Comparison of ENCODE assay signal across 30 cellular contexts in the genomic region with DNA sequence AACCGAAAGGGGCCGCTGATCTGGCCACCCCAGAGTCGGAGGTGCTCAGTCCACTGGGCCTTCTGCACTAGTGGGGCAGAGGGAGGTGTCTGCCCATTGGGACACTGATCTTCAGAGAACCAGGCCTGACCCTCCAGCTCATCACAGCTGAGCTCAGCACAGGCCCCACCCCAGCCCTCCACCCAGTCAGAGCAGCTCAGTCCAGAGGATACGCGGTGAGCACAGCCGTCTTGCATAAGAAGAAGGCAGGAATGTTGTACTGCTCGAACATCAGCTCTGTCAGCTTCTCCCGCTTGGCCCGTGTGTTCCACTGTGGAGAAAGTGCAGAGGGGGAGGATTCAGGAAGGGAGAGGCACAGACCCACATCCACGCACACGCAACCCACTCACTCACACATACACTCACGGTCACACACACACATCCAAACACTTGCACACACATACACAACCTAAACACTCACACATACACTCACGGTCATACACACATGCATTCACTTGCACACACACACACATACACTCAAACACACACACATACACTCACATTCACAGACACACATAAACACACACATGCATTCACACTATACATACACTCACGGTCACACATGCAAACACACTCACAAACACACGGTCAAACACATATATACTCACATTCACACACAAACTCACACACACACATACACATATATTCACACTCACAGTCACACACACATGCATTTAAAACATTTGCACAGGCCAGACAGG. TPM values are rescaled to one million over a fixed set of nuclear protein-coding genes. Genes with fewer than 3 reads are reported as not detected.
DNase-seq lines count a peak whose midpoint lies in the region; ATAC-seq, FAIRE-seq and TF ChIP-seq lines count a peak whose summit lies in the region.
"Had no signal": no experiment of that assay in that cellular context is flagged by ENCODE, and none has a peak within 500 bp of the region (broad histone marks: within the 10 kb centered on the region; RNA-seq: fewer than 3 reads in every experiment).

No MANE protein-coding gene starts in this region.

- H3K4me3 Mint-ChIP-seq in glutamatergic neuron (ENCODE audit: unreplicated experiment), result no peak overlapping the region
- H3K4me3 Mint-ChIP-seq: activated CD4-positive, alpha-beta memory T cell treated with anti-CD3 and anti-CD28 coated beads, Interleukin-2, amount 10 ng/mL, durations not matched to agents 7 days and 5 days; activated naive CD8-positive, alpha-beta T cell treated with anti-CD3 and anti-CD28 coated beads for 36 hours; central memory CD8-positive, alpha-beta T cell; immature natural killer cell; naive thymus-derived CD4-positive, alpha-beta T cell had no signal

- peaks cover 6% of the 10 kb centered on the region for H3K27me3 Mint-ChIP-seq in glutamatergic neuron (ENCODE audit: unreplicated experiment)

- H3K36me3 ChIP-seq in GM12878 (ENCODE audit: control insufficient read depth in 2 of 2, insufficient read depth in 2 of 2, low read length in 1 of 2) (no peaks in the 10 kb centered on the region), left ventricle myocardium inferior (no peaks in the 10 kb centered on the region)
- H3K36me3 ChIP-seq: HAP-1, ovary, upper lobe of right lung had no signal

- ATAC-seq in GM12878 (no peak), HG03280 (IDR thresholded peaks at IDR 0.05; ENCODE audit: unreplicated experiment) (no peak), GM18519 (IDR thresholded peaks at IDR 0.05; ENCODE audit: low FRiP score, unreplicated experiment) (no peak)
- ATAC-seq: A549; left ventricle myocardium superior; naive thymus-derived CD4-positive, alpha-beta T cell; upper lobe of right lung had no signal

- CTCF ChIA-PET in GM12878 (lab: Yijun Ruan, JAX), result interaction anchor here (0.8 kb wide), 1 partner anchor 189 kb away, joined by 3 read pairs; no protein-coding TSS in a partner anchor

- peak overlapping the region; percentile 21 for H3K27ac Mint-ChIP-seq in glutamatergic neuron (ENCODE audit: unreplicated experiment)
- H3K27ac Mint-ChIP-seq: activated CD4-positive, alpha-beta memory T cell treated with anti-CD3 and anti-CD28 coated beads, Interleukin-2, amount 10 ng/mL, durations not matched to agents 7 days and 5 days; activated naive CD8-positive, alpha-beta T cell treated with anti-CD3 and anti-CD28 coated beads for 36 hours; naive thymus-derived CD4-positive, alpha-beta T cell had no signal

- no peaks in the 10 kb centered on the region for H3K4me1 ChIP-seq in GM12878 (ENCODE audit: control insufficient read depth, insufficient read depth, low read length)
- no peaks in the 10 kb centered on the region for H3K4me1 ChIP-seq in left ventricle myocardium inferior
- H3K4me1 ChIP-seq: HAP-1, upper lobe of right lung had no signal

- peak; percentile 30 for DNase-seq in ELF-1 (ENCODE audit: low read depth, low spot score)
- no peak for DNase-seq in GM12878 (ENCODE audit: low read depth, low spot score)
- no peak for DNase-seq in glutamatergic neuron
- no peak for DNase-seq in left ventricle myocardium inferior
- DNase-seq: activated CD4-positive, alpha-beta memory T cell treated with anti-CD3 and anti-CD28 coated beads, Interleukin-2, amount 10 ng/mL, durations not matched to agents 7 days and 5 days; activated CD4-positive, CD25-positive, alpha-beta regulatory T cell treated with anti-CD3 and anti-CD28 coated beads, Interleukin-2, amount 50 U/mL, for 72 hours; activated effector memory CD4-positive, alpha-beta T cell treated with Interleukin-2 at 50 U/mL for 16 hours; activated naive CD8-positive, alpha-beta T cell treated with anti-CD3 and anti-CD28 coated beads for 36 hours; activated T-cell treated with anti-CD3 and anti-CD28 coated beads for 4 hours; foreskin melanocyte; hippocampal formation; immature natural killer cell; left ventricle myocardium superior; naive thymus-derived CD4-positive, alpha-beta T cell; NCI-H1105 treated with DMSO at 0.1 percent for 48 hours; NCI-H2029; NCI-H526 treated with DMSO at 0.1 percent for 48 hours; ovary; retina; upper lobe of right lung had no signal

- H3K27me3 ChIP-seq in GM12878 (replicated peaks in 1 of 2; ENCODE audit: control insufficient read depth in 2 of 2, insufficient read depth in 2 of 2, low read length in 1 of 2) (peaks cover 0 to 3% of the 10 kb centered on the region in 2 experiments; a peak in 2 of 4 replicates), left ventricle myocardium inferior (ENCODE audit: low read depth) (peaks cover 100% of the 10 kb centered on the region)
- H3K27me3 ChIP-seq: ovary had no signal

- peaks cover 7% of the 10 kb centered on the region for H3K4me1 Mint-ChIP-seq in glutamatergic neuron (ENCODE audit: low read depth, unreplicated experiment)
- H3K4me1 Mint-ChIP-seq: activated naive CD8-positive, alpha-beta T cell treated with anti-CD3 and anti-CD28 coated beads for 36 hours; central memory CD8-positive, alpha-beta T cell; immature natural killer cell had no signal

- no peaks in the 10 kb centered on the region for H3K9me3 ChIP-seq in GM12878 (replicated peaks; ENCODE audit: control insufficient read depth, insufficient read depth, low read length)
- no peaks in the 10 kb centered on the region for H3K9me3 ChIP-seq in left ventricle myocardium inferior (replicated peaks)
- H3K9me3 ChIP-seq: A549, HAP-1, ovary, upper lobe of right lung had no signal

- no peaks in the 10 kb centered on the region for H3K79me2 ChIP-seq in GM12878 (ENCODE audit: control insufficient read depth, insufficient read depth, low read length)

- TF ChIP-seq RAD21 in GM12878 (IDR thresholded peaks at IDR 0.05; ENCODE audit: insufficient read depth, low read depth, low read length), result no peak

- no peak overlapping the region for H2AFZ ChIP-seq in GM12878 (ENCODE audit: control insufficient read depth, low read depth, low read length)

- H3K9me3 Mint-ChIP-seq in glutamatergic neuron (ENCODE audit: unreplicated experiment), result peaks cover 9% of the 10 kb centered on the region
- H3K9me3 Mint-ChIP-seq: activated CD4-positive, alpha-beta memory T cell treated with anti-CD3 and anti-CD28 coated beads, Interleukin-2, amount 10 ng/mL, durations not matched to agents 7 days and 5 days; activated naive CD8-positive, alpha-beta T cell treated with anti-CD3 and anti-CD28 coated beads for 36 hours; central memory CD8-positive, alpha-beta T cell; immature natural killer cell had no signal

- RAD21 ChIA-PET in GM12878 (lab: Charles Lee; ENCODE audit: unreplicated experiment), result no interaction called here

- no peak for TF ChIP-seq EP300 in GM12878 (IDR thresholded peaks at IDR 0.05; ENCODE audit: borderline replicate concordance in 1 of 2, control insufficient read depth in 1 of 2, low read depth in 2 of 2, low read length in 2 of 2)

- SMC1A ChIA-PET in GM12878 (lab: Charles Lee; ENCODE audit: uncharacterized antibody, unreplicated experiment), result no interaction called here

- in situ Hi-C loops in GM12878 (cut with MboI), result no loop called here

- 58% methylated on average over 15 of the region's 15 CpGs for WGBS in GM12878 (ENCODE audit: insufficient coverage, insufficient replicate concordance, low lambda C conversion rate, missing lambda C conversion rate)

- POLR2A ChIA-PET in GM12878 (lab: Charles Lee), result no interaction called here

- H3K27ac ChIP-seq in GM12878 (ENCODE audit: control insufficient read depth, insufficient read depth) (no peak overlapping the region), left ventricle myocardium inferior (replicated peaks) (no peak overlapping the region)
- H3K27ac ChIP-seq: A549, ovary, upper lobe of right lung had no signal

- peaks cover 6% of the 10 kb centered on the region for H3K36me3 Mint-ChIP-seq in glutamatergic neuron (ENCODE audit: unreplicated experiment)
- H3K36me3 Mint-ChIP-seq: activated naive CD8-positive, alpha-beta T cell treated with anti-CD3 and anti-CD28 coated beads for 36 hours had no signal

- BruUV-seq in GM12878 (replicated peaks; lab: Mats Ljungman, UMichigan), result no TSS peak

- H3K4me2 ChIP-seq in GM12878 (ENCODE audit: control insufficient read depth, insufficient read depth), result no peak overlapping the region
- H3K4me2 ChIP-seq: A549 had no signal

- H4K20me1 ChIP-seq in GM12878 (ENCODE audit: control insufficient read depth, insufficient read depth), result no peaks in the 10 kb centered on the region

- TF ChIP-seq CTCF in GM12878 (IDR thresholded peaks at IDR 0.05 in 2 of 3, conservative IDR thresholded peaks at IDR 0.05 in 1 of 3; ENCODE audit: control insufficient read depth in 2 of 3, extremely low read depth in 1 of 3, insufficient read depth in 1 of 3, low read depth in 3 of 3, low read length in 3 of 3) (no peak), glutamatergic neuron (IDR thresholded peaks at IDR 0.05; ENCODE audit: partially characterized antibody, unreplicated experiment) (no peak), left ventricle myocardium inferior (IDR thresholded peaks at IDR 0.05; ENCODE audit: borderline replicate concordance) (no peak)

- H3K4me3 ChIP-seq in GM12878, result no peak overlapping the region
- no peak overlapping the region for H3K4me3 ChIP-seq in left ventricle myocardium inferior
- H3K4me3 ChIP-seq: A549, HAP-1, ovary, upper lobe of right lung had no signal

- no peak for FAIRE-seq in GM12878 (lab: Jason Lieb, UNC)
- FAIRE-seq: A549, G401.6, GM18507 had no signal

- TF ChIP-seq POLR2A in GM12878 (IDR thresholded peaks at IDR 0.05; ENCODE audit: low read depth, low read length), result no peak

- H3K9ac ChIP-seq in GM12878 (ENCODE audit: control insufficient read depth, insufficient read depth, low read length), result no peak overlapping the region

- intact Hi-C loops in GM12878 (cut with micrococcal nuclease; ENCODE audit: unreplicated experiment), result no loop called here
- intact Hi-C loops in left ventricle myocardium inferior (cut with micrococcal nuclease), result no loop called here

RNA-seq across cellular contexts. Expression of gene ACTL6B, which starts 6.3 kb away (rescaled TPM):
- not detected in 2 replicates for total RNA-seq in GM12878 (2013; cell fraction: nucleolus; rRNA removed)
- total RNA-seq in GM12878 (2014; rRNA removed) (not detected in 2 replicates), GM12878 (2014; rRNA removed; fragmentation: Illumina TruSeq; extraction: Trizol) (not detected in 2 replicates), GM12878 (2021) (not detected in 2 replicates), glutamatergic neuron (ENCODE audit: unreplicated experiment) (95.2 TPM), left ventricle myocardium inferior (not detected)
- not detected for polyA plus RNA-seq in GM12878 (2011; ENCODE audit: low read depth)
- polyA plus RNA-seq in GM12878 (2011; rRNA removed) (not detected in 2 replicates), GM12878 (2014; fragmentation: Illumina TruSeq; extraction: Trizol) (not detected in 2 replicates), GM12878 (2014; fragmentation: Nextera tagmentation; extraction: Ambion mirVana) (not detected), GM12878 (2014; rRNA removed) (not detected in 2 replicates), GM12878 (2016; fragmentation: Nextera tagmentation; extraction: Ambion mirVana) (not detected)
- not detected in 2 replicates for polyA plus RNA-seq in GM12878 (2011; cell fraction: cytosol; rRNA removed)
- polyA plus RNA-seq in GM12878 (2011; cell fraction: nucleus; rRNA removed), result not detected in 2 replicates
- not detected in 2 replicates for polyA plus RNA-seq in GM12878 (2012)
- not detected in 2 replicates for polyA minus RNA-seq in GM12878 (2011; rRNA and poly(A)+ RNA removed)
- not detected in 2 replicates for polyA minus RNA-seq in GM12878 (2011; cell fraction: cytosol; rRNA and poly(A)+ RNA removed)
- not detected in 2 replicates for polyA minus RNA-seq in GM12878 (2011; cell fraction: nucleus; rRNA and poly(A)+ RNA removed)
- total RNA-seq: activated CD4-positive, alpha-beta memory T cell treated with anti-CD3 and anti-CD28 coated beads, Interleukin-2, amount 10 ng/mL, durations not matched to agents 7 days and 5 days; activated naive CD8-positive, alpha-beta T cell treated with anti-CD3 and anti-CD28 coated beads for 36 hours; left ventricle myocardium superior; naive thymus-derived CD4-positive, alpha-beta T cell; ovary; RPMI7951; subcutaneous adipose tissue; T-helper 1 cell treated with Interleukin-12 subunit alpha and Interleukin-12 subunit beta and Interleukin-4 antibody, amounts not matched to agents 30 ng/mL and 1 ng/mL, for 36 hours; upper lobe of right lung had no signal
- polyA plus RNA-seq: A549; immature natural killer cell; naive thymus-derived CD4-positive, alpha-beta T cell; ovary had no signal

RNA-seq across cellular contexts. Expression of gene TFR2, which starts 8.6 kb away (rescaled TPM):
- total RNA-seq in GM12878 (2013; cell fraction: nucleolus; rRNA removed), result 1.1 and 1.5 TPM in 2 replicates
- 2.3 and 2.9 TPM in 2 replicates for total RNA-seq in GM12878 (2014; rRNA removed)
- 0.67 and 0.69 TPM in 2 replicates for total RNA-seq in GM12878 (2014; rRNA removed; fragmentation: Illumina TruSeq; extraction: Trizol)
- total RNA-seq in GM12878 (2021), result 4.2 and 7.2 TPM in 2 replicates
- 2.8 TPM for polyA plus RNA-seq in GM12878 (2011; ENCODE audit: low read depth)
- polyA plus RNA-seq in GM12878 (2011; rRNA removed), result 0.07 and 0.30 TPM in 2 replicates
- 0.21 and 0.35 TPM in 2 replicates for polyA plus RNA-seq in GM12878 (2011; cell fraction: cytosol; rRNA removed)
- polyA plus RNA-seq in GM12878 (2011; cell fraction: nucleus; rRNA removed), result 1.5 and 1.8 TPM in 2 replicates
- 2.8 and 3.4 TPM in 2 replicates for polyA plus RNA-seq in GM12878 (2012)
- 0.90 and 1.5 TPM in 2 replicates for polyA plus RNA-seq in GM12878 (2014; fragmentation: Illumina TruSeq; extraction: Trizol)
- under 1 TPM; 0.32 to 0.33 TPM for polyA plus RNA-seq in GM12878 (2014; fragmentation: Nextera tagmentation; extraction: Ambion mirVana)
- polyA plus RNA-seq in GM12878 (2014; rRNA removed), result 3.3 and 4.7 TPM in 2 replicates
- polyA plus RNA-seq in GM12878 (2016; fragmentation: Nextera tagmentation; extraction: Ambion mirVana), result 1 to 10 TPM; 2.2 to 2.8 TPM
- 0.66 TPM in 1 of 2 replicates, not detected in the other for polyA minus RNA-seq in GM12878 (2011; rRNA and poly(A)+ RNA removed)
- polyA minus RNA-seq in GM12878 (2011; cell fraction: cytosol; rRNA and poly(A)+ RNA removed), result not detected in 2 replicates
- 0.10 and 0.24 TPM in 2 replicates for polyA minus RNA-seq in GM12878 (2011; cell fraction: nucleus; rRNA and poly(A)+ RNA removed)
- 5.1 TPM for total RNA-seq in glutamatergic neuron (ENCODE audit: unreplicated experiment)
- total RNA-seq in left ventricle myocardium inferior, result 0.25 TPM
- total RNA-seq: left ventricle myocardium superior had no signal

RNA-seq across cellular contexts. Expression of gene GNB2, which starts 23.5 kb away (rescaled TPM):
- total RNA-seq in GM12878 (2013; cell fraction: nucleolus; rRNA removed), result 22.7 and 24.1 TPM in 2 replicates
- total RNA-seq in GM12878 (2014; rRNA removed) (68.1 and 90.9 TPM in 2 replicates), GM12878 (2014; rRNA removed; fragmentation: Illumina TruSeq; extraction: Trizol) (29.5 and 32.6 TPM in 2 replicates), GM12878 (2021) (174 and 175 TPM in 2 replicates), glutamatergic neuron (ENCODE audit: unreplicated experiment) (275 TPM), left ventricle myocardium inferior (98.3 TPM)
- 51.5 TPM for polyA plus RNA-seq in GM12878 (2011; ENCODE audit: low read depth)
- polyA plus RNA-seq in GM12878 (2011; rRNA removed) (28.9 and 54.4 TPM in 2 replicates), GM12878 (2014; fragmentation: Illumina TruSeq; extraction: Trizol) (16.3 and 84.6 TPM in 2 replicates), GM12878 (2014; fragmentation: Nextera tagmentation; extraction: Ambion mirVana) (1 to 10 TPM in 1 of 2 experiments, under 1 TPM in 1; 0.35 to 4.7 TPM), GM12878 (2014; rRNA removed) (121 and 145 TPM in 2 replicates), GM12878 (2016; fragmentation: Nextera tagmentation; extraction: Ambion mirVana) (10 to 100 TPM; 35.7 to 65.0 TPM)
- 114 and 115 TPM in 2 replicates for polyA plus RNA-seq in GM12878 (2011; cell fraction: cytosol; rRNA removed)
- 188 and 209 TPM in 2 replicates for polyA plus RNA-seq in GM12878 (2011; cell fraction: nucleus; rRNA removed)
- polyA plus RNA-seq in GM12878 (2012), result 131 and 134 TPM in 2 replicates
- polyA minus RNA-seq in GM12878 (2011; rRNA and poly(A)+ RNA removed), result 47.8 and 87.1 TPM in 2 replicates
- 46.9 and 47.2 TPM in 2 replicates for polyA minus RNA-seq in GM12878 (2011; cell fraction: cytosol; rRNA and poly(A)+ RNA removed)
- 23.0 and 36.4 TPM in 2 replicates for polyA minus RNA-seq in GM12878 (2011; cell fraction: nucleus; rRNA and poly(A)+ RNA removed)

RNA-seq across cellular contexts. Expression of gene MOSPD3, which starts 37.7 kb away (rescaled TPM):
- 2.1 and 2.3 TPM in 2 replicates for total RNA-seq in GM12878 (2013; cell fraction: nucleolus; rRNA removed)
- total RNA-seq in GM12878 (2014; rRNA removed) (4.4 and 6.7 TPM in 2 replicates), GM12878 (2014; rRNA removed; fragmentation: Illumina TruSeq; extraction: Trizol) (1.8 and 2.6 TPM in 2 replicates), GM12878 (2021) (7.7 and 7.8 TPM in 2 replicates), glutamatergic neuron (ENCODE audit: unreplicated experiment) (37.1 TPM), left ventricle myocardium inferior (10.2 TPM)
- 4.1 TPM for polyA plus RNA-seq in GM12878 (2011; ENCODE audit: low read depth)
- polyA plus RNA-seq in GM12878 (2011; rRNA removed) (0.71 and 1.7 TPM in 2 replicates), GM12878 (2014; fragmentation: Illumina TruSeq; extraction: Trizol) (1.2 and 2.9 TPM in 2 replicates), GM12878 (2014; fragmentation: Nextera tagmentation; extraction: Ambion mirVana) (1 to 10 TPM in 1 of 2 experiments, under 1 TPM in 1; 0.61 to 1.2 TPM), GM12878 (2014; rRNA removed) (5.3 and 9.0 TPM in 2 replicates), GM12878 (2016; fragmentation: Nextera tagmentation; extraction: Ambion mirVana) (10 to 100 TPM in 1 of 2 experiments, 1 to 10 TPM in 1; 9.3 to 13.6 TPM)
- polyA plus RNA-seq in GM12878 (2011; cell fraction: cytosol; rRNA removed), result 2.7 and 3.3 TPM in 2 replicates
- polyA plus RNA-seq in GM12878 (2011; cell fraction: nucleus; rRNA removed), result 8.5 and 8.7 TPM in 2 replicates
- polyA plus RNA-seq in GM12878 (2012), result 11.0 and 11.9 TPM in 2 replicates
- 0.29 and 2.3 TPM in 2 replicates for polyA minus RNA-seq in GM12878 (2011; rRNA and poly(A)+ RNA removed)
- polyA minus RNA-seq in GM12878 (2011; cell fraction: cytosol; rRNA and poly(A)+ RNA removed), result 1.4 and 2.8 TPM in 2 replicates
- polyA minus RNA-seq in GM12878 (2011; cell fraction: nucleus; rRNA and poly(A)+ RNA removed), result 2.3 and 3.0 TPM in 2 replicates

RNA-seq across cellular contexts. Expression of gene GIGYF1, which starts 44.1 kb away (rescaled TPM):
- 42.9 and 43.0 TPM in 2 replicates for total RNA-seq in GM12878 (2013; cell fraction: nucleolus; rRNA removed)
- 15.9 and 17.2 TPM in 2 replicates for total RNA-seq in GM12878 (2014; rRNA removed)
- total RNA-seq in GM12878 (2014; rRNA removed; fragmentation: Illumina TruSeq; extraction: Trizol), result 8.6 and 9.3 TPM in 2 replicates
- total RNA-seq in GM12878 (2021), result 44.2 and 47.2 TPM in 2 replicates
- polyA plus RNA-seq in GM12878 (2011; ENCODE audit: low read depth), result 7.0 TPM
- 3.4 and 5.1 TPM in 2 replicates for polyA plus RNA-seq in GM12878 (2011; rRNA removed)
- polyA plus RNA-seq in GM12878 (2011; cell fraction: cytosol; rRNA removed), result 5.5 and 8.6 TPM in 2 replicates
- polyA plus RNA-seq in GM12878 (2011; cell fraction: nucleus; rRNA removed), result 69.0 and 95.9 TPM in 2 replicates
- polyA plus RNA-seq in GM12878 (2012), result 22.9 and 30.1 TPM in 2 replicates
- polyA plus RNA-seq in GM12878 (2014; fragmentation: Illumina TruSeq; extraction: Trizol), result 5.8 and 10.4 TPM in 2 replicates
- under 1 TPM; 0.31 to 0.79 TPM for polyA plus RNA-seq in GM12878 (2014; fragmentation: Nextera tagmentation; extraction: Ambion mirVana)
- polyA plus RNA-seq in GM12878 (2014; rRNA removed), result 27.7 and 36.7 TPM in 2 replicates
- 10 to 100 TPM in 1 of 2 experiments, 1 to 10 TPM in 1; 9.7 to 10.1 TPM for polyA plus RNA-seq in GM12878 (2016; fragmentation: Nextera tagmentation; extraction: Ambion mirVana)
- polyA minus RNA-seq in GM12878 (2011; rRNA and poly(A)+ RNA removed), result 2.6 and 6.0 TPM in 2 replicates
- polyA minus RNA-seq in GM12878 (2011; cell fraction: cytosol; rRNA and poly(A)+ RNA removed), result 3.6 and 4.2 TPM in 2 replicates
- 16.0 and 32.5 TPM in 2 replicates for polyA minus RNA-seq in GM12878 (2011; cell fraction: nucleus; rRNA and poly(A)+ RNA removed)
- total RNA-seq in glutamatergic neuron (ENCODE audit: unreplicated experiment), result 79.6 TPM
- total RNA-seq in left ventricle myocardium inferior, result 24.5 TPM

Comparison
In these comparisons a context has a peak if more than half of its experiments do, and no peak if none do; other contexts are left out.
1. RNA of gene ACTL6B, which starts 6.3 kb away (total RNA-seq): 95.2 TPM in glutamatergic neuron (single experiment); not detected in GM12878 and not detected in left ventricle myocardium inferior (single experiment); every median in the first group is over 10 times any median in the second.